ENCODE assay signal across 1 cellular context in the genomic region with DNA sequence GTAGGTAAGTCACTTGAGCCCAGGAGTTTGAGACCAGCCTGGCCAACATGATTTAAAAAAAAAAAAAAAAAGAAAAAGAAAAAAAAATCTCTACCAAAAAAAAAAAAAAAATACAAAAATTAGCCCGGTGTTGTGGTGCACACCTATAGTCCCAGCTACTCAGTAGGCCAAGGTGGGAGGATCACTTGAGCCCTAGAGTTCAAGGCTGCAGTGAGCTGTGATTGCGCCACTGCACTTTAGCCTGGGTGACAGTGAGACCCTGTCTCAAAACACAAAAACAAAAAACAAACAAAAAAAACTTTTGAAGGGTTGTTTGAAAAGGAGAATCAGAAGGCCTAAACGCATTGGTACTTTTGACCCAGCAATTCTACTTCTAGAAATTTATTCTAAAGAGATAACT.
TF ChIP-seq lines count a peak whose summit lies in the region.

No MANE protein-coding gene starts in this region.

TF ChIP-seq in HepG2, 621 proteins besides CTCF, POLR2A, EP300 and RAD21 (continued from another document and continues in another):
- TF ChIP-seq, protein P1, sequence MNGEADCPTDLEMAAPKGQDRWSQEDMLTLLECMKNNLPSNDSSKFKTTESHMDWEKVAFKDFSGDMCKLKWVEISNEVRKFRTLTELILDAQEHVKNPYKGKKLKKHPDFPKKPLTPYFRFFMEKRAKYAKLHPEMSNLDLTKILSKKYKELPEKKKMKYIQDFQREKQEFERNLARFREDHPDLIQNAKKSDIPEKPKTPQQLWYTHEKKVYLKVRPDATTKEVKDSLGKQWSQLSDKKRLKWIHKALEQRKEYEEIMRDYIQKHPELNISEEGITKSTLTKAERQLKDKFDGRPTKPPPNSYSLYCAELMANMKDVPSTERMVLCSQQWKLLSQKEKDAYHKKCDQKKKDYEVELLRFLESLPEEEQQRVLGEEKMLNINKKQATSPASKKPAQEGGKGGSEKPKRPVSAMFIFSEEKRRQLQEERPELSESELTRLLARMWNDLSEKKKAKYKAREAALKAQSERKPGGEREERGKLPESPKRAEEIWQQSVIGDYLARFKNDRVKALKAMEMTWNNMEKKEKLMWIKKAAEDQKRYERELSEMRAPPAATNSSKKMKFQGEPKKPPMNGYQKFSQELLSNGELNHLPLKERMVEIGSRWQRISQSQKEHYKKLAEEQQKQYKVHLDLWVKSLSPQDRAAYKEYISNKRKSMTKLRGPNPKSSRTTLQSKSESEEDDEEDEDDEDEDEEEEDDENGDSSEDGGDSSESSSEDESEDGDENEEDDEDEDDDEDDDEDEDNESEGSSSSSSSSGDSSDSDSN (CRISPR knock-in tag; IDR thresholded peaks at IDR 0.05): no peak
- no peak for TF ChIP-seq ZNF7 (CRISPR knock-in tag; IDR thresholded peaks at IDR 0.05)
- TF ChIP-seq TCF7 (IDR thresholded peaks at IDR 0.05; ENCODE audit: low read depth): peak; percentile 36; the same call in 1 of the 2 replicates
- no peak for TF ChIP-seq PRMT3 (CRISPR knock-in tag; IDR thresholded peaks at IDR 0.05; ENCODE audit: borderline replicate concordance, low read depth)
- TF ChIP-seq SAP130 (CRISPR knock-in tag; IDR thresholded peaks at IDR 0.05; ENCODE audit: low read depth): 0 out of 2 replicates have a peak, but pooled peaks have one; percentile 17
- TF ChIP-seq, protein P2, sequence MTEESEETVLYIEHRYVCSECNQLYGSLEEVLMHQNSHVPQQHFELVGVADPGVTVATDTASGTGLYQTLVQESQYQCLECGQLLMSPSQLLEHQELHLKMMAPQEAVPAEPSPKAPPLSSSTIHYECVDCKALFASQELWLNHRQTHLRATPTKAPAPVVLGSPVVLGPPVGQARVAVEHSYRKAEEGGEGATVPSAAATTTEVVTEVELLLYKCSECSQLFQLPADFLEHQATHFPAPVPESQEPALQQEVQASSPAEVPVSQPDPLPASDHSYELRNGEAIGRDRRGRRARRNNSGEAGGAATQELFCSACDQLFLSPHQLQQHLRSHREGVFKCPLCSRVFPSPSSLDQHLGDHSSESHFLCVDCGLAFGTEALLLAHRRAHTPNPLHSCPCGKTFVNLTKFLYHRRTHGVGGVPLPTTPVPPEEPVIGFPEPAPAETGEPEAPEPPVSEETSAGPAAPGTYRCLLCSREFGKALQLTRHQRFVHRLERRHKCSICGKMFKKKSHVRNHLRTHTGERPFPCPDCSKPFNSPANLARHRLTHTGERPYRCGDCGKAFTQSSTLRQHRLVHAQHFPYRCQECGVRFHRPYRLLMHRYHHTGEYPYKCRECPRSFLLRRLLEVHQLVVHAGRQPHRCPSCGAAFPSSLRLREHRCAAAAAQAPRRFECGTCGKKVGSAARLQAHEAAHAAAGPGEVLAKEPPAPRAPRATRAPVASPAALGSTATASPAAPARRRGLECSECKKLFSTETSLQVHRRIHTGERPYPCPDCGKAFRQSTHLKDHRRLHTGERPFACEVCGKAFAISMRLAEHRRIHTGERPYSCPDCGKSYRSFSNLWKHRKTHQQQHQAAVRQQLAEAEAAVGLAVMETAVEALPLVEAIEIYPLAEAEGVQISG (CRISPR knock-in tag; IDR thresholded peaks at IDR 0.05): no peak
- TF ChIP-seq NR2F6 (IDR thresholded peaks at IDR 0.05): peak; percentile 53; the same call in 1 of the 2 replicates
- TF ChIP-seq NR2F6 (CRISPR knock-in tag; IDR thresholded peaks at IDR 0.05): peak; percentile 59; the same call in 1 of the 2 replicates
- TF ChIP-seq HMG20A (CRISPR knock-in tag; IDR thresholded peaks at IDR 0.05; ENCODE audit: borderline replicate concordance): 0 out of 2 replicates have a peak, but pooled peaks have one; percentile 26
- no peak for TF ChIP-seq ZNF549 (CRISPR knock-in tag; IDR thresholded peaks at IDR 0.05)
- TF ChIP-seq ATF7-NPFF (CRISPR knock-in tag; IDR thresholded peaks at IDR 0.05; ENCODE audit: low read depth): no peak
- TF ChIP-seq, protein P3, sequence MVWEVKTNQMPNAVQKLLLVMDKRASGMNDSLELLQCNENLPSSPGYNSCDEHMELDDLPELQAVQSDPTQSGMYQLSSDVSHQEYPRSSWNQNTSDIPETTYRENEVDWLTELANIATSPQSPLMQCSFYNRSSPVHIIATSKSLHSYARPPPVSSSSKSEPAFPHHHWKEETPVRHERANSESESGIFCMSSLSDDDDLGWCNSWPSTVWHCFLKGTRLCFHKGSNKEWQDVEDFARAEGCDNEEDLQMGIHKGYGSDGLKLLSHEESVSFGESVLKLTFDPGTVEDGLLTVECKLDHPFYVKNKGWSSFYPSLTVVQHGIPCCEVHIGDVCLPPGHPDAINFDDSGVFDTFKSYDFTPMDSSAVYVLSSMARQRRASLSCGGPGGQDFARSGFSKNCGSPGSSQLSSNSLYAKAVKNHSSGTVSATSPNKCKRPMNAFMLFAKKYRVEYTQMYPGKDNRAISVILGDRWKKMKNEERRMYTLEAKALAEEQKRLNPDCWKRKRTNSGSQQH (CRISPR knock-in tag; IDR thresholded peaks at IDR 0.05; ENCODE audit: low read depth): no peak
- TF ChIP-seq ZNF451 (CRISPR knock-in tag; IDR thresholded peaks at IDR 0.05): no peak
- TF ChIP-seq, protein P4, sequence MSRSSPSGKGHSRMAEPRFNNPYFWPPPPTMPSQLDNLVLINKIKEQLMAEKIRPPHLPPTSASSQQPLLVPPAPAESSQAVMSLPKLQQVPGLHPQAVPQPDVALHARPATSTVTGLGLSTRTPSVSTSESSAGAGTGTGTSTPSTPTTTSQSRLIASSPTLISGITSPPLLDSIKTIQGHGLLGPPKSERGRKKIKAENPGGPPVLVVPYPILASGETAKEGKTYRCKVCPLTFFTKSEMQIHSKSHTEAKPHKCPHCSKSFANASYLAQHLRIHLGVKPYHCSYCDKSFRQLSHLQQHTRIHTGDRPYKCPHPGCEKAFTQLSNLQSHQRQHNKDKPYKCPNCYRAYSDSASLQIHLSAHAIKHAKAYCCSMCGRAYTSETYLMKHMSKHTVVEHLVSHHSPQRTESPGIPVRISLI (CRISPR knock-in tag; IDR thresholded peaks at IDR 0.05; ENCODE audit: borderline replicate concordance): peak; percentile 44; the same call in 1 of the 2 replicates
- TF ChIP-seq ZNF33B (CRISPR knock-in tag; IDR thresholded peaks at IDR 0.05): no peak
- no peak for TF ChIP-seq ZNF552 (CRISPR knock-in tag; IDR thresholded peaks at IDR 0.05; ENCODE audit: borderline replicate concordance)
- TF ChIP-seq NCOA2 (CRISPR knock-in tag; IDR thresholded peaks at IDR 0.05): no peak
- TF ChIP-seq, protein P5, sequence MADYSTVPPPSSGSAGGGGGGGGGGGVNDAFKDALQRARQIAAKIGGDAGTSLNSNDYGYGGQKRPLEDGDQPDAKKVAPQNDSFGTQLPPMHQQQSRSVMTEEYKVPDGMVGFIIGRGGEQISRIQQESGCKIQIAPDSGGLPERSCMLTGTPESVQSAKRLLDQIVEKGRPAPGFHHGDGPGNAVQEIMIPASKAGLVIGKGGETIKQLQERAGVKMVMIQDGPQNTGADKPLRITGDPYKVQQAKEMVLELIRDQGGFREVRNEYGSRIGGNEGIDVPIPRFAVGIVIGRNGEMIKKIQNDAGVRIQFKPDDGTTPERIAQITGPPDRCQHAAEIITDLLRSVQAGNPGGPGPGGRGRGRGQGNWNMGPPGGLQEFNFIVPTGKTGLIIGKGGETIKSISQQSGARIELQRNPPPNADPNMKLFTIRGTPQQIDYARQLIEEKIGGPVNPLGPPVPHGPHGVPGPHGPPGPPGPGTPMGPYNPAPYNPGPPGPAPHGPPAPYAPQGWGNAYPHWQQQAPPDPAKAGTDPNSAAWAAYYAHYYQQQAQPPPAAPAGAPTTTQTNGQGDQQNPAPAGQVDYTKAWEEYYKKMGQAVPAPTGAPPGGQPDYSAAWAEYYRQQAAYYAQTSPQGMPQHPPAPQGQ (CRISPR knock-in tag; IDR thresholded peaks at IDR 0.05; ENCODE audit: borderline replicate concordance): no peak
- TF ChIP-seq, protein P6, sequence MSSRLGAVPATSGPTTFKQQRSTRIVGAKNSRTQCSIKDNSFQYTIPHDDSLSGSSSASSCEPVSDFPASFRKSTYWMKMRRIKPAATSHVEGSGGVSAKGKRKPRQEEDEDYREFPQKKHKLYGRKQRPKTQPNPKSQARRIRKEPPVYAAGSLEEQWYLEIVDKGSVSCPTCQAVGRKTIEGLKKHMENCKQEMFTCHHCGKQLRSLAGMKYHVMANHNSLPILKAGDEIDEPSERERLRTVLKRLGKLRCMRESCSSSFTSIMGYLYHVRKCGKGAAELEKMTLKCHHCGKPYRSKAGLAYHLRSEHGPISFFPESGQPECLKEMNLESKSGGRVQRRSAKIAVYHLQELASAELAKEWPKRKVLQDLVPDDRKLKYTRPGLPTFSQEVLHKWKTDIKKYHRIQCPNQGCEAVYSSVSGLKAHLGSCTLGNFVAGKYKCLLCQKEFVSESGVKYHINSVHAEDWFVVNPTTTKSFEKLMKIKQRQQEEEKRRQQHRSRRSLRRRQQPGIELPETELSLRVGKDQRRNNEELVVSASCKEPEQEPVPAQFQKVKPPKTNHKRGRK (CRISPR knock-in tag; IDR thresholded peaks at IDR 0.05): no peak
- no peak for TF ChIP-seq JUND (CRISPR knock-in tag; IDR thresholded peaks at IDR 0.05)
- TF ChIP-seq SNAI1 (CRISPR knock-in tag; IDR thresholded peaks at IDR 0.05; ENCODE audit: borderline replicate concordance): no peak
- peak; percentile 69; the same call in 1 of the 2 replicates for TF ChIP-seq GATAD2A (CRISPR knock-in tag; IDR thresholded peaks at IDR 0.05)
- TF ChIP-seq ZNF501 (CRISPR knock-in tag; IDR thresholded peaks at IDR 0.05): no peak
- TF ChIP-seq BCL6 (CRISPR knock-in tag; IDR thresholded peaks at IDR 0.05): peak; percentile 61; the same call in 1 of the 2 replicates
- no peak for TF ChIP-seq RFX1 (IDR thresholded peaks at IDR 0.05)
- TF ChIP-seq, protein P7, sequence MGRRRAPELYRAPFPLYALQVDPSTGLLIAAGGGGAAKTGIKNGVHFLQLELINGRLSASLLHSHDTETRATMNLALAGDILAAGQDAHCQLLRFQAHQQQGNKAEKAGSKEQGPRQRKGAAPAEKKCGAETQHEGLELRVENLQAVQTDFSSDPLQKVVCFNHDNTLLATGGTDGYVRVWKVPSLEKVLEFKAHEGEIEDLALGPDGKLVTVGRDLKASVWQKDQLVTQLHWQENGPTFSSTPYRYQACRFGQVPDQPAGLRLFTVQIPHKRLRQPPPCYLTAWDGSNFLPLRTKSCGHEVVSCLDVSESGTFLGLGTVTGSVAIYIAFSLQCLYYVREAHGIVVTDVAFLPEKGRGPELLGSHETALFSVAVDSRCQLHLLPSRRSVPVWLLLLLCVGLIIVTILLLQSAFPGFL (CRISPR knock-in tag; IDR thresholded peaks at IDR 0.05): no peak
- no peak for TF ChIP-seq TRIM24 (CRISPR knock-in tag; IDR thresholded peaks at IDR 0.05)
- TF ChIP-seq SATB2 (CRISPR knock-in tag; IDR thresholded peaks at IDR 0.05): no peak
- TF ChIP-seq ZNF652 (CRISPR knock-in tag; IDR thresholded peaks at IDR 0.05; ENCODE audit: borderline replicate concordance, low read depth): no peak
- TF ChIP-seq, protein P8, sequence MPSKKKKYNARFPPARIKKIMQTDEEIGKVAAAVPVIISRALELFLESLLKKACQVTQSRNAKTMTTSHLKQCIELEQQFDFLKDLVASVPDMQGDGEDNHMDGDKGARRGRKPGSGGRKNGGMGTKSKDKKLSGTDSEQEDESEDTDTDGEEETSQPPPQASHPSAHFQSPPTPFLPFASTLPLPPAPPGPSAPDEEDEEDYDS (CRISPR knock-in tag; IDR thresholded peaks at IDR 0.05): no peak
- no peak for TF ChIP-seq ZNF430 (CRISPR knock-in tag; IDR thresholded peaks at IDR 0.05)
- TF ChIP-seq ZNF343 (CRISPR knock-in tag; IDR thresholded peaks at IDR 0.05): no peak
- no peak for TF ChIP-seq GTF2F1 (IDR thresholded peaks at IDR 0.05; ENCODE audit: low read length)
- no peak for TF ChIP-seq ZBTB3 (CRISPR knock-in tag; IDR thresholded peaks at IDR 0.05; ENCODE audit: borderline replicate concordance, low read depth)
- no peak for TF ChIP-seq CENPX (CRISPR knock-in tag; IDR thresholded peaks at IDR 0.05)
- TF ChIP-seq CREM (IDR thresholded peaks at IDR 0.05): no peak
- no peak for TF ChIP-seq CREM (CRISPR knock-in tag; IDR thresholded peaks at IDR 0.05)
- no peak for TF ChIP-seq ARNT2 (CRISPR knock-in tag; IDR thresholded peaks at IDR 0.05; ENCODE audit: low read depth)
- no peak for TF ChIP-seq NFE2L1 (CRISPR knock-in tag; IDR thresholded peaks at IDR 0.05; ENCODE audit: borderline replicate concordance)
- TF ChIP-seq, protein P9, sequence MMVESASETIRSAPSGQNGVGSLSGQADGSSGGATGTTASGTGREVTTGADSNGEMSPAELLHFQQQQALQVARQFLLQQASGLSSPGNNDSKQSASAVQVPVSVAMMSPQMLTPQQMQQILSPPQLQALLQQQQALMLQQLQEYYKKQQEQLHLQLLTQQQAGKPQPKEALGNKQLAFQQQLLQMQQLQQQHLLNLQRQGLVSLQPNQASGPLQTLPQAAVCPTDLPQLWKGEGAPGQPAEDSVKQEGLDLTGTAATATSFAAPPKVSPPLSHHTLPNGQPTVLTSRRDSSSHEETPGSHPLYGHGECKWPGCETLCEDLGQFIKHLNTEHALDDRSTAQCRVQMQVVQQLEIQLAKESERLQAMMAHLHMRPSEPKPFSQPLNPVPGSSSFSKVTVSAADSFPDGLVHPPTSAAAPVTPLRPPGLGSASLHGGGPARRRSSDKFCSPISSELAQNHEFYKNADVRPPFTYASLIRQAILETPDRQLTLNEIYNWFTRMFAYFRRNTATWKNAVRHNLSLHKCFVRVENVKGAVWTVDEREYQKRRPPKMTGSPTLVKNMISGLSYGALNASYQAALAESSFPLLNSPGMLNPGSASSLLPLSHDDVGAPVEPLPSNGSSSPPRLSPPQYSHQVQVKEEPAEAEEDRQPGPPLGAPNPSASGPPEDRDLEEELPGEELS (CRISPR knock-in tag; IDR thresholded peaks at IDR 0.05): peak; percentile 63
- no peak for TF ChIP-seq ZNF614 (CRISPR knock-in tag; IDR thresholded peaks at IDR 0.05; ENCODE audit: borderline replicate concordance)
- TF ChIP-seq ZC3H4 (CRISPR knock-in tag; IDR thresholded peaks at IDR 0.05; ENCODE audit: borderline replicate concordance): no peak
- TF ChIP-seq KLF11 (CRISPR knock-in tag; IDR thresholded peaks at IDR 0.05): no peak
- no peak for TF ChIP-seq PHF8 (CRISPR knock-in tag; IDR thresholded peaks at IDR 0.05)
